In the genomic region with DNA sequence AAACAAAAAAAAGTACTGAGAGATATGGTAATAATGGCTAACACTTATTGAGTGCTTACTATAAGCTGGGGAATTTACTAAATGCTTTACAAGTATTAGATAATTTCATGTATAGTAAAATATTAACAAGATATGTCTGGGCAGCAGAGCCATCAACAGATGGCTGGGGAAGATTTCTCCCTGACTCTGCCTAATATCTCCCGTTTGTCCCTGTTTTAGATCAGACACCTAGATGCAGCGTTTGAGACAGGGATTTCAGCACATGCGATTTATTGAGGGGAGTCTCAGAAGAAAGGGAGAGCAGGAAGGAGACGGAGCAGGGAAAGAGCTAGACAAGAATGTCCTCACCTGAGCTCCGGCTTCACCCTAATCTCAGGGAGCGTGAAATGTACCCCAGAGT, we compare ENCODE assay signal across 9 cellular contexts. TPM values are rescaled to one million over a fixed set of nuclear protein-coding genes. Genes with fewer than 3 reads are reported as not detected.
"Had no signal": no experiment of that assay in that cellular context is flagged by ENCODE, and none has a peak within 500 bp of the region (broad histone marks: within the 10 kb centered on the region; RNA-seq: fewer than 3 reads in every experiment).

No MANE protein-coding gene starts in this region.

- H2AFZ ChIP-seq: GM23248 had no signal

- H3K4me3 ChIP-seq: GM23248, HAP-1, K562 had no signal

- DNase-seq: GM23248, GOT3, H7, HFFc6, IMR-90 had no signal

- H3K27ac ChIP-seq: GM23248, HL-60 had no signal

- H3K9ac ChIP-seq: GM23248 had no signal

- H3K9me3 ChIP-seq: HAP-1 had no signal

- H3K36me3 ChIP-seq: HAP-1 had no signal

- H3K4me1 ChIP-seq: HAP-1 had no signal

RNA-seq across cellular contexts. Expression of a gene that starts 36.9 kb away (rescaled TPM):
- total RNA-seq: GM23248, H7, HFFc6, HT1080, IMR-90, K562 had no signal
- polyA plus RNA-seq: GM23248, IMR-90, K562 had no signal
